In genomic region chr6:153931431-153931830, GRCh38 we compare ENCODE assay signal across 26 cellular contexts.
DNase-seq lines count a peak whose midpoint lies in the region; ATAC-seq, FAIRE-seq and TF ChIP-seq lines count a peak whose summit lies in the region.
"Had no signal": no experiment of that assay in that cellular context is flagged by ENCODE, and none has a peak within 500 bp of the region (broad histone marks: within the 10 kb centered on the region; RNA-seq: fewer than 3 reads in every experiment).

No MANE protein-coding gene starts in this region.

- BruUV-seq in HepG2 (replicated peaks; lab: Mats Ljungman, UMichigan) (no TSS peak), K562 (replicated peaks; lab: Mats Ljungman, UMichigan) (no TSS peak)

- no peaks in the 10 kb centered on the region for H3K4me1 ChIP-seq in HepG2 (ENCODE audit: insufficient read depth, low read length)
- no peaks in the 10 kb centered on the region for H3K4me1 ChIP-seq in right lobe of liver
- H3K4me1 ChIP-seq in K562 (replicated peaks in 1 of 2; ENCODE audit: control insufficient read depth in 2 of 2, insufficient read depth in 2 of 2, low read length in 2 of 2), result no peaks in the 10 kb centered on the region
- no peaks in the 10 kb centered on the region for H3K4me1 ChIP-seq in small intestine (ENCODE audit: control insufficient read depth in 2 of 2, insufficient read depth in 1 of 2, low read depth in 1 of 2, low read length in 1 of 2)
- H3K4me1 ChIP-seq: BE2C, BLaER1 had no signal

- FAIRE-seq in HepG2 (lab: Jason Lieb, UNC) (no peak), K562 (lab: Jason Lieb, UNC) (no peak), small intestine (lab: Jason Lieb, UNC) (no peak)
- FAIRE-seq: GM12878, GM12892, GM18507 had no signal

- no peak overlapping the region for H3K9ac ChIP-seq in HepG2 (ENCODE audit: insufficient read depth, low read depth, low read length)
- H3K9ac ChIP-seq in K562 (ENCODE audit: insufficient read depth in 1 of 2, low read depth in 2 of 2, low read length in 2 of 2), result no peak overlapping the region
- H3K9ac ChIP-seq: BLaER1 had no signal

- H3K4me3 ChIP-seq in HepG2 (replicated peaks in 1 of 3; ENCODE audit: insufficient read depth in 1 of 3, low read depth in 2 of 3, low read length in 3 of 3) (no peak overlapping the region), right lobe of liver (no peak overlapping the region), K562 (no peak overlapping the region), small intestine (ENCODE audit: low read depth in 1 of 2, low read length in 2 of 2) (no peak overlapping the region)
- H3K4me3 ChIP-seq: BLaER1, GM12878 had no signal

- CTCF ChIA-PET in HepG2 (lab: Yijun Ruan, JAX; ENCODE audit: low intra/inter-chr PET ratio, low total read pairs), result no interaction called here
- CTCF ChIA-PET in K562 (lab: Yijun Ruan, JAX; ENCODE audit: low intra/inter-chr PET ratio), result no interaction called here
- CTCF ChIA-PET in activated CD8-positive, alpha-beta memory T cell treated with anti-CD3 and anti-CD28 coated beads, Interleukin-2, amount 10 ng/mL, durations not matched to agents 7 days and 5 days (lab: Charles Lee), result no interaction called here

- H3K4me3 Mint-ChIP-seq in activated CD8-positive, alpha-beta memory T cell treated with anti-CD3 and anti-CD28 coated beads, Interleukin-2, amount 10 ng/mL, durations not matched to agents 7 days and 5 days, result no peak overlapping the region
- no peak overlapping the region for H3K4me3 Mint-ChIP-seq in stimulated activated naive B cell treated with anti-CD40 and anti-IgM and Interleukin-4, amounts not matched to agents 10 μg/mL and 1 μg/mL and 100 μg/mL, for 72 hours
- H3K4me3 Mint-ChIP-seq: CD14-positive monocyte; CD4-positive, alpha-beta memory T cell; CD4-positive, CD25-positive, alpha-beta regulatory T cell; CD8-positive, alpha-beta memory T cell had no signal

- POLR2A ChIA-PET in HepG2 (lab: Yijun Ruan, JAX), result no interaction called here
- POLR2A ChIA-PET in K562 (lab: Yijun Ruan, JAX), result no interaction called here

- no peaks in the 10 kb centered on the region for H3K27me3 Mint-ChIP-seq in activated CD8-positive, alpha-beta memory T cell treated with anti-CD3 and anti-CD28 coated beads, Interleukin-2, amount 10 ng/mL, durations not matched to agents 7 days and 5 days
- H3K27me3 Mint-ChIP-seq in stimulated activated naive B cell treated with anti-CD40 and anti-IgM and Interleukin-4, amounts not matched to agents 10 μg/mL and 1 μg/mL and 100 μg/mL, for 72 hours, result no peaks in the 10 kb centered on the region
- H3K27me3 Mint-ChIP-seq: CD4-positive, alpha-beta memory T cell; CD4-positive, CD25-positive, alpha-beta regulatory T cell; CD8-positive, alpha-beta memory T cell had no signal

- no peak overlapping the region for H3K4me2 ChIP-seq in HepG2 (ENCODE audit: low read depth, low read length)
- no peak overlapping the region for H3K4me2 ChIP-seq in K562 (ENCODE audit: insufficient read depth, low read length)
- H3K4me2 ChIP-seq: BLaER1 had no signal

- 34% methylated on average over 3 of the region's 3 CpGs for whole genome bisulfite sequencing in HepG2 (ENCODE audit: low lambda C conversion rate)
- 50% methylated on average over 3 of the region's 3 CpGs for WGBS in right lobe of liver (ENCODE audit: insufficient coverage, low coverage, low lambda C conversion rate, missing lambda C conversion rate)
- WGBS in K562 (ENCODE audit: insufficient coverage, low coverage, missing lambda C conversion rate), result 0% methylated on average over 3 of the region's 3 CpGs
- 66 to 81% (median 72%) methylated on average over 3 of the region's 3 CpGs for WGBS in small intestine, 3 donors

- TF ChIP-seq POLR2A in HepG2 (IDR thresholded peaks at IDR 0.05; ENCODE audit: insufficient read depth in 1 of 2, low read depth in 2 of 2, low read length in 2 of 2) (no peak), right lobe of liver (IDR thresholded peaks at IDR 0.05) (no peak), K562 (conservative IDR thresholded peaks at IDR 0.05) (no peak)

- TF ChIP-seq EP300 in HepG2 (IDR thresholded peaks at IDR 0.05; ENCODE audit: low read depth in 2 of 2, low read length in 2 of 2) (no peak), HepG2 (CRISPR knock-in tag; IDR thresholded peaks at IDR 0.05; ENCODE audit: borderline replicate concordance) (no peak), K562 (IDR thresholded peaks at IDR 0.05; ENCODE audit: low read length) (no peak)

- DNase-seq in HepG2 (ENCODE audit: low spot score) (no peak), right lobe of liver (no peak), K562 (ENCODE audit: extremely low read depth in 1 of 4, low spot score in 3 of 4) (no peak), small intestine (peak; percentile 2)
- no peak for DNase-seq in activated CD8-positive, alpha-beta memory T cell treated with anti-CD3 and anti-CD28 coated beads, Interleukin-2, amount 10 ng/mL, durations not matched to agents 7 days and 5 days
- DNase-seq in stimulated activated naive B cell treated with anti-CD40 and anti-IgM and Interleukin-4, amounts not matched to agents 10 μg/mL and 1 μg/mL and 100 μg/mL, for 72 hours, result no peak
- DNase-seq: ACHN; BE2C; C1 segment of cervical spinal cord; CD4-positive, alpha-beta memory T cell; CD4-positive, CD25-positive, alpha-beta regulatory T cell; CD8-positive, alpha-beta memory T cell; COR-L47; DMS 273 treated with DMSO at 0.1 percent for 48 hours; DMS153; DMS53; DMS79; DND-41; EL; GDM1 had no signal

- H3K27ac ChIP-seq in HepG2 (ENCODE audit: extremely low read length, insufficient read depth, low read length), result no peak overlapping the region
- H3K27ac ChIP-seq in right lobe of liver, result no peak overlapping the region
- no peak overlapping the region for H3K27ac ChIP-seq in K562 (ENCODE audit: extremely low read depth, low read depth, low read length)
- no peak overlapping the region for H3K27ac ChIP-seq in small intestine (ENCODE audit: low read depth in 1 of 2, low read length in 1 of 2)
- H3K27ac ChIP-seq: 22Rv1, BLaER1 had no signal

- no peak overlapping the region for H3K27ac Mint-ChIP-seq in activated CD8-positive, alpha-beta memory T cell treated with anti-CD3 and anti-CD28 coated beads, Interleukin-2, amount 10 ng/mL, durations not matched to agents 7 days and 5 days
- no peak overlapping the region for H3K27ac Mint-ChIP-seq in stimulated activated naive B cell treated with anti-CD40 and anti-IgM and Interleukin-4, amounts not matched to agents 10 μg/mL and 1 μg/mL and 100 μg/mL, for 72 hours
- H3K27ac Mint-ChIP-seq: CD14-positive monocyte; CD4-positive, alpha-beta memory T cell; CD4-positive, CD25-positive, alpha-beta regulatory T cell; CD8-positive, alpha-beta memory T cell had no signal

- H3K9me1 ChIP-seq in K562 (ENCODE audit: control insufficient read depth, insufficient read depth, low read length), result no peaks in the 10 kb centered on the region

- H3K36me3 Mint-ChIP-seq in activated CD8-positive, alpha-beta memory T cell treated with anti-CD3 and anti-CD28 coated beads, Interleukin-2, amount 10 ng/mL, durations not matched to agents 7 days and 5 days, result no peaks in the 10 kb centered on the region
- H3K36me3 Mint-ChIP-seq in stimulated activated naive B cell treated with anti-CD40 and anti-IgM and Interleukin-4, amounts not matched to agents 10 μg/mL and 1 μg/mL and 100 μg/mL, for 72 hours, result no peaks in the 10 kb centered on the region
- H3K36me3 Mint-ChIP-seq: CD14-positive monocyte; CD4-positive, alpha-beta memory T cell; CD4-positive, CD25-positive, alpha-beta regulatory T cell; CD8-positive, alpha-beta memory T cell had no signal

- H3K79me2 ChIP-seq in HepG2 (ENCODE audit: insufficient read depth, low read length) (no peaks in the 10 kb centered on the region), K562 (ENCODE audit: control insufficient read depth, insufficient read depth, low read length) (no peaks in the 10 kb centered on the region)

- in situ Hi-C loops in HepG2 (cut with HindIII; ENCODE audit: extremely low pct_ligation_motif_present, low pct_unique_long_range_greater_than_20kb), result no loop called here
- in situ Hi-C loops in K562 (cut with MboI), result no loop called here

- no peak for TF ChIP-seq RAD21 in HepG2 (CRISPR knock-in tag; IDR thresholded peaks at IDR 0.05)
- no peak for TF ChIP-seq RAD21 in K562 (CRISPR knock-in tag; conservative IDR thresholded peaks at IDR 0.05 in 1 of 2, IDR thresholded peaks at IDR 0.05 in 1 of 2)

- H3K27me3 ChIP-seq in HepG2 (ENCODE audit: control insufficient read depth in 1 of 2, insufficient read depth in 2 of 2, low read length in 2 of 2) (no peaks in the 10 kb centered on the region), right lobe of liver (no peaks in the 10 kb centered on the region), K562 (ENCODE audit: control insufficient read depth in 2 of 2, insufficient read depth in 2 of 2, low read length in 2 of 2) (no peaks in the 10 kb centered on the region), small intestine (ENCODE audit: control insufficient read depth in 2 of 2, insufficient read depth in 2 of 2, low read length in 2 of 2) (no peaks in the 10 kb centered on the region)
- H3K27me3 ChIP-seq: BE2C, BLaER1 had no signal

- no peaks in the 10 kb centered on the region for H4K20me1 ChIP-seq in HepG2 (ENCODE audit: insufficient read depth, low read length)
- no peaks in the 10 kb centered on the region for H4K20me1 ChIP-seq in K562 (replicated peaks; ENCODE audit: control insufficient read depth, insufficient read depth, low read length)
- H4K20me1 ChIP-seq: BLaER1 had no signal

- no peak overlapping the region for H2AFZ ChIP-seq in HepG2 (ENCODE audit: low read length)
- H2AFZ ChIP-seq in K562 (ENCODE audit: low read depth, low read length), result no peak overlapping the region

- H3K4me1 Mint-ChIP-seq in activated CD8-positive, alpha-beta memory T cell treated with anti-CD3 and anti-CD28 coated beads, Interleukin-2, amount 10 ng/mL, durations not matched to agents 7 days and 5 days, result no peaks in the 10 kb centered on the region
- no peaks in the 10 kb centered on the region for H3K4me1 Mint-ChIP-seq in stimulated activated naive B cell treated with anti-CD40 and anti-IgM and Interleukin-4, amounts not matched to agents 10 μg/mL and 1 μg/mL and 100 μg/mL, for 72 hours
- H3K4me1 Mint-ChIP-seq: CD14-positive monocyte; CD4-positive, alpha-beta memory T cell; CD8-positive, alpha-beta memory T cell had no signal

- TF ChIP-seq CTCF in HepG2 (CRISPR knock-in tag; IDR thresholded peaks at IDR 0.05) (no peak), right lobe of liver (IDR thresholded peaks at IDR 0.05) (no peak), K562 (IDR thresholded peaks at IDR 0.05 in 2 of 3, conservative IDR thresholded peaks at IDR 0.05 in 1 of 3; ENCODE audit: insufficient read depth in 2 of 3, low read depth in 1 of 3, low read length in 3 of 3) (no peak)

- H3K36me3 ChIP-seq in HepG2 (replicated peaks in 1 of 2; ENCODE audit: control insufficient read depth in 1 of 2, insufficient read depth in 2 of 2, low read length in 2 of 2), result no peaks in the 10 kb centered on the region
- H3K36me3 ChIP-seq in right lobe of liver, result no peaks in the 10 kb centered on the region
- no peaks in the 10 kb centered on the region for H3K36me3 ChIP-seq in K562 (ENCODE audit: control insufficient read depth, insufficient read depth, low read length)
- H3K36me3 ChIP-seq in small intestine (ENCODE audit: control insufficient read depth in 2 of 2, insufficient read depth in 2 of 2, low read length in 2 of 2), result no peaks in the 10 kb centered on the region
- H3K36me3 ChIP-seq: BE2C, BLaER1 had no signal

- no peaks in the 10 kb centered on the region for H3K9me3 ChIP-seq in HepG2 (ENCODE audit: low read length)
- no peaks in the 10 kb centered on the region for H3K9me3 ChIP-seq in right lobe of liver
- 0 out of 2 replicates have a peak, but pooled peaks cover 3% of the 10 kb centered on the region for H3K9me3 ChIP-seq in K562 (replicated peaks; ENCODE audit: control insufficient read depth, insufficient read depth, low read depth, low read length)
- H3K9me3 ChIP-seq in small intestine (ENCODE audit: control insufficient read depth, low read depth), result no peaks in the 10 kb centered on the region
- H3K9me3 ChIP-seq: BE2C, BLaER1 had no signal

- H3K9me3 Mint-ChIP-seq in activated CD8-positive, alpha-beta memory T cell treated with anti-CD3 and anti-CD28 coated beads, Interleukin-2, amount 10 ng/mL, durations not matched to agents 7 days and 5 days (ENCODE audit: low read depth), result no peaks in the 10 kb centered on the region
- H3K9me3 Mint-ChIP-seq in stimulated activated naive B cell treated with anti-CD40 and anti-IgM and Interleukin-4, amounts not matched to agents 10 μg/mL and 1 μg/mL and 100 μg/mL, for 72 hours, result peaks cover 2 to 3% of the 10 kb centered on the region in 2 donors

- intact Hi-C loops in HepG2 (cut with micrococcal nuclease; ENCODE audit: unreplicated experiment) (no loop called here), right lobe of liver (cut with DNase I) (no loop called here), K562 (cut with micrococcal nuclease) (no loop called here)

- no peak for ATAC-seq in HepG2
- no peak for ATAC-seq in right lobe of liver
- ATAC-seq in K562, result no peak
- ATAC-seq in activated CD8-positive, alpha-beta memory T cell treated with anti-CD3 and anti-CD28 coated beads, Interleukin-2, amount 10 ng/mL, durations not matched to agents 7 days and 5 days, result no peak
- no peak for ATAC-seq in stimulated activated naive B cell treated with anti-CD40 and anti-IgM and Interleukin-4, amounts not matched to agents 10 μg/mL and 1 μg/mL and 100 μg/mL, for 72 hours (replicated peaks)
- ATAC-seq: GM12878 had no signal

Comparison
In these comparisons a context has a peak if more than half of its experiments do, and no peak if none do; other contexts are left out.
1. Of the 241 proteins assayed by ChIP-seq in both HepG2 and K562: peak only in HepG2: none; only in K562: none; in both: MAFF and MAFK; in neither: 239.